Comparison of ENCODE assay signal across 8 cellular contexts in the genomic region with DNA sequence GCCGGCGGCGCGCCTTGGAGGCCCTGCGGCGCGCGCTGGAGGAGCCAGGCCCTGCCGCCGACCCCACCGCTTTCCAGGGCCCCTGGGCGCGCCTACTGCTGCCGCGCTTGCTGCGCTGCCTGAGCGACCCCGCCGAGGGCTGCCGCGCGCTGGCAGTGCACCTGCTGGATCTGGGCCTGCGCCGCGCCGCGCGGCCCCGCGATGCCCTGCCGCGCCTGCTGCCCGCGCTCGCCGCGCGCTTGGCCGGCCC. TPM values are rescaled to one million over a fixed set of nuclear protein-coding genes. Genes with fewer than 3 reads are reported as not detected.
DNase-seq lines count a peak whose midpoint lies in the region; ATAC-seq and TF ChIP-seq lines count a peak whose summit lies in the region.

No MANE protein-coding gene starts in this region.

- H3K79me2 ChIP-seq in Karpas-422 (ENCODE audit: low read length), result peaks cover 70% of the 10 kb centered on the region

- H3K4me3 ChIP-seq in Karpas-422 (ENCODE audit: low read length) (peak overlapping the region; percentile 86), epithelial cell of proximal tubule (ENCODE audit: low read depth, low read length) (peak overlapping the region; percentile 82), psoas muscle (peak overlapping the region; percentile 81)

- peaks cover 10% of the 10 kb centered on the region for H3K9me3 ChIP-seq in Karpas-422 (ENCODE audit: low read length)
- no peaks in the 10 kb centered on the region for H3K9me3 ChIP-seq in psoas muscle

- no peak for TF ChIP-seq CTCF in epithelial cell of proximal tubule (conservative IDR thresholded peaks at IDR 0.05; ENCODE audit: low read depth, low read length)
- TF ChIP-seq CTCF in psoas muscle (IDR thresholded peaks at IDR 0.05), result no peak

- H3K4me1 ChIP-seq in Karpas-422 (ENCODE audit: low read length) (peaks cover 22% of the 10 kb centered on the region), psoas muscle (peaks cover 16% of the 10 kb centered on the region)

- no peaks in the 10 kb centered on the region for H4K20me1 ChIP-seq in Karpas-422 (ENCODE audit: insufficient read depth, low read depth, low read length)

- H2AFZ ChIP-seq in Karpas-422 (ENCODE audit: low read length), result no peak overlapping the region

- WGBS in psoas muscle, 3 donors, result 0 to 1% (median 0%) methylated on average over 14 to 39 of the region's 39 CpGs

- peak overlapping the region; percentile 90 for H3K9ac ChIP-seq in Karpas-422 (ENCODE audit: low read length)

- H3K27ac ChIP-seq in Karpas-422 (ENCODE audit: low read length), result no peak overlapping the region
- H3K27ac ChIP-seq in psoas muscle, result peak overlapping the region; percentile 91

- intact Hi-C loops in psoas muscle (cut with DNase I), result loop anchor here in 1 of 2 donors (5.0 kb wide), 1 partner anchor 204 kb away; no protein-coding TSS in a partner anchor

- no peak for ATAC-seq in psoas muscle

- H3K36me3 ChIP-seq in Karpas-422 (ENCODE audit: insufficient read depth, low read length) (peaks cover 51% of the 10 kb centered on the region), psoas muscle (ENCODE audit: insufficient read depth in 1 of 2, low read depth in 1 of 2) (peaks cover 0 to 3% of the 10 kb centered on the region in 2 donors)

- DNase-seq in NCI-H748 (lab: John Stamatoyannopoulos, UW; ENCODE audit: unreplicated experiment), result peak; percentile 72
- no peak for DNase-seq in NCI-H748 treated with DMSO at 0.1 percent for 48 hours (lab: John Stamatoyannopoulos, UW)
- no peak for DNase-seq in Karpas-422
- no peak for DNase-seq in epithelial cell of proximal tubule (ENCODE audit: low read depth)
- no peak for DNase-seq in psoas muscle
- no peak for DNase-seq in A172 (ENCODE audit: low spot score)
- no peak for DNase-seq in cerebellar nuclear complex (lab: John Stamatoyannopoulos, UW)
- DNase-seq in SKM-1 treated with dmso at 0.1 percent for 144 hours (lab: John Stamatoyannopoulos, UW; ENCODE audit: unreplicated experiment), result no peak

- peak overlapping the region; percentile 93 for H3K4me2 ChIP-seq in Karpas-422 (ENCODE audit: low read depth, low read length, poor library complexity, severe bottlenecking)

- no peaks in the 10 kb centered on the region for H3K9me2 ChIP-seq in Karpas-422 (replicated peaks; ENCODE audit: insufficient read depth, low read length)

- H3K27me3 ChIP-seq in Karpas-422 (ENCODE audit: low read length) (no peaks in the 10 kb centered on the region), psoas muscle (ENCODE audit: insufficient read depth in 3 of 3, low read length in 2 of 3) (no peaks in the 10 kb centered on the region)

RNA-seq across cellular contexts. Expression of gene DNAAF5, which starts 0.3 kb away (rescaled TPM):
- total RNA-seq in Karpas-422 (2014; rRNA removed; shearing (Covaris generic); ENCODE audit: low replicate concordance), result 21.0 and 22.6 TPM in 2 replicates
- total RNA-seq in epithelial cell of proximal tubule (64.1 and 83.6 TPM in 2 replicates), psoas muscle (10 to 100 TPM; 17.8 to 26.7 (median 21.9) TPM)
- polyA plus RNA-seq in psoas muscle, result 10 to 100 TPM in 2 of 3 donors, 1 to 10 TPM in 1; 9.3 to 17.6 (median 14.1) TPM
- 79.0 and 95.9 TPM in 2 replicates for total RNA-seq in A172 (2014; rRNA removed; shearing (Covaris generic))

RNA-seq across cellular contexts. Expression of gene PRKAR1B, which starts 0.3 kb away (rescaled TPM):
- 9.6 and 20.0 TPM in 2 replicates for total RNA-seq in Karpas-422 (2014; rRNA removed; shearing (Covaris generic); ENCODE audit: low replicate concordance)
- total RNA-seq in epithelial cell of proximal tubule, result 12.2 and 23.0 TPM in 2 replicates
- total RNA-seq in psoas muscle, result 1 to 10 TPM; 1.4 to 4.6 (median 3.4) TPM
- polyA plus RNA-seq in psoas muscle, result 1 to 10 TPM; 1.5 to 1.9 (median 1.5) TPM
- total RNA-seq in A172 (2014; rRNA removed; shearing (Covaris generic)), result 31.0 and 31.3 TPM in 2 replicates
